Comparison of ENCODE assay signal across 18 cellular contexts in genomic region chr5:169762338-169763095, GRCh38.
A peak's percentile ranks its signal among the peaks of the same experiment; 100 is the strongest.
DNase-seq lines count a peak whose midpoint lies in the region; ATAC-seq, FAIRE-seq and TF ChIP-seq lines count a peak whose summit lies in the region.
"Had no signal": no experiment of that assay in that cellular context is flagged by ENCODE, and none has a peak within 500 bp of the region (broad histone marks: within the 10 kb centered on the region; RNA-seq: fewer than 3 reads in every experiment).

No MANE protein-coding gene starts in this region.

- dilution Hi-C loops in keratinocyte (cut with MboI; ENCODE audit: extremely low pct_ligation_motif_present, low sequenced_read_pairs), result no loop called here

- intact Hi-C loops in Calu3 (cut with micrococcal nuclease; ENCODE audit: unreplicated experiment), result no loop called here
- intact Hi-C loops in uterus (cut with DNase I; ENCODE audit: low total_unique reads), result no loop called here

- peaks cover 79% of the 10 kb centered on the region for H3K27me3 Mint-ChIP-seq in Calu3 (ENCODE audit: unreplicated experiment)

- BruUV-seq in Calu3 (replicated peaks; lab: Mats Ljungman, UMichigan), result no TSS peak

- no peak overlapping the region for H3K9ac ChIP-seq in keratinocyte (ENCODE audit: control insufficient read depth, extremely low read depth, insufficient read depth, low read length)

- CTCF ChIA-PET in Calu3 (lab: Charles Lee), result no interaction called here

- no peaks in the 10 kb centered on the region for H3K4me1 Mint-ChIP-seq in Calu3 (ENCODE audit: low read depth, unreplicated experiment)

- H3K4me1 ChIP-seq in keratinocyte (ENCODE audit: control insufficient read depth, extremely low read depth, insufficient read depth, low read length) (peaks cover 19% of the 10 kb centered on the region), uterus (no peaks in the 10 kb centered on the region)
- H3K4me1 ChIP-seq: SJCRH30 had no signal

- TF ChIP-seq CTCF in keratinocyte (optimal IDR thresholded peaks at IDR 0.05 in 1 of 3, IDR thresholded peaks at IDR 0.05 in 1 of 3, conservative IDR thresholded peaks at IDR 0.05 in 1 of 3; ENCODE audit: extremely low read depth in 1 of 3, insufficient read depth in 2 of 3, low read length in 3 of 3) (no peak), Calu3 (IDR thresholded peaks at IDR 0.05; ENCODE audit: unreplicated experiment) (no peak), uterus (IDR thresholded peaks at IDR 0.05) (no peak)

- H3K27me3 ChIP-seq in keratinocyte (ENCODE audit: control insufficient read depth, extremely low read depth, insufficient read depth, low read length) (no peaks in the 10 kb centered on the region), uterus (no peaks in the 10 kb centered on the region)
- H3K27me3 ChIP-seq: cardiac muscle cell, heart left ventricle, SJCRH30 had no signal

- H3K79me2 ChIP-seq in keratinocyte (ENCODE audit: control insufficient read depth, insufficient read depth, low read length), result no peaks in the 10 kb centered on the region

- FAIRE-seq in keratinocyte (lab: Jason Lieb, UNC), result no peak
- FAIRE-seq: GM12878 had no signal

- no peaks in the 10 kb centered on the region for H3K9me1 ChIP-seq in keratinocyte (ENCODE audit: control insufficient read depth, extremely low read depth, insufficient read depth, low read length)

- H3K4me3 Mint-ChIP-seq in Calu3 (ENCODE audit: low read depth, unreplicated experiment), result no peak overlapping the region

- H3K9me3 Mint-ChIP-seq in Calu3 (ENCODE audit: low read depth, unreplicated experiment), result no peaks in the 10 kb centered on the region

- H3K27ac ChIP-seq in keratinocyte (ENCODE audit: control insufficient read depth, insufficient read depth, low read length) (no peak overlapping the region), uterus (no peak overlapping the region)
- H3K27ac ChIP-seq: cardiac muscle cell, heart left ventricle, SJCRH30 had no signal

- ATAC-seq in HG03442 (IDR thresholded peaks at IDR 0.05; ENCODE audit: unreplicated experiment), result no peak

- no peaks in the 10 kb centered on the region for H4K20me1 ChIP-seq in keratinocyte (ENCODE audit: control insufficient read depth, extremely low read depth, insufficient read depth, low read length)

- TF ChIP-seq POLR2A in uterus (IDR thresholded peaks at IDR 0.05), result no peak

- peak overlapping the region; percentile 25 for H3K4me2 ChIP-seq in keratinocyte (ENCODE audit: control insufficient read depth, extremely low read depth, insufficient read depth, low read depth, low read length)

- peak; percentile 66 for DNase-seq in AG08395 (ENCODE audit: low spot score)
- peak; percentile 46 for DNase-seq in HS-27A (ENCODE audit: low read depth)
- DNase-seq in astrocyte of the hippocampus (ENCODE audit: low read depth, low spot score), result peak; percentile 84
- DNase-seq in keratinocyte (ENCODE audit: low read depth, low spot score), result no peak
- DNase-seq in Calu3, result no peak
- no peak for DNase-seq in stimulated activated CD4-positive, alpha-beta T cell treated with anti-CD3 and anti-CD28 coated beads, Interleukin-12 subunit alpha, Interleukin-12 subunit beta, amount 100 ng/mL, for 4 hours
- no peak for DNase-seq in uterus
- DNase-seq: activated CD8-positive, alpha-beta memory T cell treated with anti-CD3 and anti-CD28 coated beads for 24 hours; activated naive CD4-positive, alpha-beta T cell; DND-41; heart left ventricle; left cardiac atrium; MV-4-11; posterior cingulate gyrus; SJCRH30 had no signal

- no peaks in the 10 kb centered on the region for H3K36me3 Mint-ChIP-seq in Calu3 (ENCODE audit: insufficient read depth, unreplicated experiment)

- H3K4me3 ChIP-seq in keratinocyte (ENCODE audit: control insufficient read depth in 2 of 3, extremely low read depth in 1 of 3, insufficient read depth in 2 of 3, low read depth in 1 of 3, low read length in 3 of 3), result no peak overlapping the region
- no peak overlapping the region for H3K4me3 ChIP-seq in uterus
- H3K4me3 ChIP-seq: cardiac muscle cell, GM12878, heart left ventricle, SJCRH30 had no signal

- no peak overlapping the region for H2AFZ ChIP-seq in keratinocyte (ENCODE audit: control insufficient read depth, low read length)

- H3K36me3 ChIP-seq in keratinocyte (ENCODE audit: control insufficient read depth in 2 of 2, extremely low read depth in 1 of 2, insufficient read depth in 2 of 2, low read length in 2 of 2) (no peaks in the 10 kb centered on the region), uterus (no peaks in the 10 kb centered on the region)
- H3K36me3 ChIP-seq: cardiac muscle cell, SJCRH30 had no signal

- H3K9me3 ChIP-seq in keratinocyte (ENCODE audit: control insufficient read depth, low read depth, low read length) (no peaks in the 10 kb centered on the region), uterus (no peaks in the 10 kb centered on the region)
- H3K9me3 ChIP-seq: SJCRH30 had no signal

- H3K27ac Mint-ChIP-seq in Calu3 (ENCODE audit: unreplicated experiment), result no peak overlapping the region

Comparison
In these comparisons a context has a peak if more than half of its experiments do, and no peak if none do; other contexts are left out.
1. DNase-seq: peak in AG08395 (single experiment), HS-27A (single experiment) and astrocyte of the hippocampus (single experiment); none in keratinocyte (single experiment), Calu3 (single experiment), stimulated activated CD4-positive, alpha-beta T cell treated with anti-CD3 and anti-CD28 coated beads, Interleukin-12 subunit alpha, Interleukin-12 subunit beta, amount 100 ng/mL, for 4 hours (single experiment) and uterus (0 of 2).